In the genomic region with DNA sequence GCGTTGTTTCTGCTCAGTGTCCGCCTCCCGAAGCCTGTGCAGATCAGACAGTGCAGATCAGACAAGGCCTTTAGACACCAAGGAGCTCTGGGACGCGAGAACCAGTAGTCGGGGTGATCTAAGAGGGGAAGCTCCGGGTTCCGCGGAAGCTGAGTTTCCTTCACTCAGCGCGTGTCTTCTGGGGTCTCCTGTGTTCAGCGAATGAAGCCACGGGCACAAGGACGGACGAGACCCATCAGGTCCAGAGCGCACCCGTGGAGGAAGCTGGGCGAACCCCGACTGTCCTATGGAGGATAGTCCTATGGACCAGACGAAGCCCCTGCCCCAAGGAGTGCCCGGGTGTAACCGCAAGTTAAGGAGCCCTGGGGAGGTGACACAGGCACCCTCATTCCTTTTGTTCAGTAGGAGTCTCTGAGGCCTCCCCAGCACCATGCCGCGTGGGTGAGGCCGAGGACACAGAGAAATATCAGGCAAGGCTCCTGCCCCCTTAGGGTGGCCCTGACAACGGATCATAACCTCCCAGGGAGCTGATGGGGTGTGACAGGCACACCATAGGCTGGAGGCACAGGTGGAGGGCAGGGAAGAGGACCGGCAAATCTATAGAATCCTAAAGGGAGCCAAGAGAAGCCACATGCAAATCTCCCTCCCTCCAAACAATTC, we compare ENCODE assay signal across 9 cellular contexts. TPM values are rescaled to one million over a fixed set of nuclear protein-coding genes. Genes with fewer than 3 reads are reported as not detected.
DNase-seq lines count a peak whose midpoint lies in the region; ATAC-seq, FAIRE-seq and TF ChIP-seq lines count a peak whose summit lies in the region.
"Had no signal": no experiment of that assay in that cellular context is flagged by ENCODE, and none has a peak within 500 bp of the region (broad histone marks: within the 10 kb centered on the region; RNA-seq: fewer than 3 reads in every experiment).

No MANE protein-coding gene starts in this region.

- peak; percentile 11 for FAIRE-seq in K562 (lab: Jason Lieb, UNC)

- peaks cover 53% of the 10 kb centered on the region for H3K4me1 Mint-ChIP-seq in stimulated activated naive CD8-positive, alpha-beta T cell treated with anti-CD3 and anti-CD28 coated beads, Interleukin-15, Interleukin-2, amounts not matched to agents 100 ng/mL and 50 ng/mL, for 24 hours (ENCODE audit: low read depth)

- H3K4me3 ChIP-seq in HAP-1 (peak overlapping the region; percentile 88), K562 (peak overlapping the region; percentile 77)

- CTCF ChIA-PET in K562 (lab: Yijun Ruan, JAX; ENCODE audit: low intra/inter-chr PET ratio): no interaction called here

- peaks cover 37% of the 10 kb centered on the region for H4K20me1 ChIP-seq in K562 (replicated peaks; ENCODE audit: control insufficient read depth, insufficient read depth, low read length)

- in situ Hi-C loops in Caki2 (cut with HindIII; ENCODE audit: low pct_unique_long_range_greater_than_20kb, low sequenced_read_pairs): no loop called here
- in situ Hi-C loops in HAP-1 (cut with MboI; ENCODE audit: low sequenced_read_pairs): loop anchor here (10.0 kb wide), 1 partner anchor 80 kb away; no protein-coding TSS in a partner anchor
- in situ Hi-C loops in K562 (cut with MboI): no loop called here

- H3K4me2 ChIP-seq in K562 (ENCODE audit: insufficient read depth, low read length): peak overlapping the region; percentile 94

- H3K36me3 Mint-ChIP-seq in stimulated activated naive CD8-positive, alpha-beta T cell treated with anti-CD3 and anti-CD28 coated beads, Interleukin-15, Interleukin-2, amounts not matched to agents 100 ng/mL and 50 ng/mL, for 24 hours (ENCODE audit: low read depth): peaks cover 40% of the 10 kb centered on the region

- H3K27me3 Mint-ChIP-seq in stimulated activated naive CD8-positive, alpha-beta T cell treated with anti-CD3 and anti-CD28 coated beads, Interleukin-15, Interleukin-2, amounts not matched to agents 100 ng/mL and 50 ng/mL, for 24 hours: no peaks in the 10 kb centered on the region

- peak; percentile 15 for ATAC-seq in K562

- no peak for TF ChIP-seq EP300 in K562 (IDR thresholded peaks at IDR 0.05; ENCODE audit: low read length)

- WGBS in K562 (ENCODE audit: insufficient coverage, low coverage, missing lambda C conversion rate): 3% methylated on average over 26 of the region's 27 CpGs

- H3K9me3 ChIP-seq in HAP-1: no peaks in the 10 kb centered on the region; the same call in 1 of the 2 replicates
- H3K9me3 ChIP-seq in K562 (replicated peaks; ENCODE audit: control insufficient read depth, insufficient read depth, low read depth, low read length): no peaks in the 10 kb centered on the region; the same call in 1 of the 2 replicates

- peak overlapping the region; percentile 97 for H3K27ac ChIP-seq in K562 (ENCODE audit: extremely low read depth, low read depth, low read length)

- POLR2A ChIA-PET in K562 (lab: Yijun Ruan, JAX): interaction anchor here (0.6 to 12.9 kb wide), 21 partner anchors 9 to 296 kb away, joined by 3 to 195 read pairs (median 3); a partner anchor contains a TSS

- peak overlapping the region; percentile 99 for H2AFZ ChIP-seq in K562 (ENCODE audit: low read depth, low read length)

- peak overlapping the region; percentile 100 for H3K4me3 Mint-ChIP-seq in stimulated activated naive CD8-positive, alpha-beta T cell treated with anti-CD3 and anti-CD28 coated beads, Interleukin-15, Interleukin-2, amounts not matched to agents 100 ng/mL and 50 ng/mL, for 24 hours

- BruUV-seq in K562 (replicated peaks; lab: Mats Ljungman, UMichigan): no TSS peak

- DNase-seq in Caki2 (ENCODE audit: low read depth) (peak; percentile 45), HAP-1 (ENCODE audit: low spot score in 2 of 2) (peak; percentile 62 to 70), NOMO-1 treated with dmso at 0.1 percent for 144 hours (lab: John Stamatoyannopoulos, UW; ENCODE audit: unreplicated experiment) (peak; percentile 25), K562 (ENCODE audit: extremely low read depth in 1 of 4, low spot score in 3 of 4) (peak in 2 of 4 experiments; percentile 36 to 72), left kidney (ENCODE audit: low read depth, low spot score) (peak; percentile 48), cortex of kidney (lab: John Stamatoyannopoulos, UW) (no peak), SKM-1 treated with dmso at 0.1 percent for 144 hours (lab: John Stamatoyannopoulos, UW; ENCODE audit: unreplicated experiment) (no peak)

- H3K27me3 ChIP-seq in HAP-1 (ENCODE audit: low read depth) (no peaks in the 10 kb centered on the region), K562 (ENCODE audit: control insufficient read depth in 2 of 2, insufficient read depth in 2 of 2, low read length in 2 of 2) (no peaks in the 10 kb centered on the region)

- peak overlapping the region; percentile 100 for H3K27ac Mint-ChIP-seq in stimulated activated naive CD8-positive, alpha-beta T cell treated with anti-CD3 and anti-CD28 coated beads, Interleukin-15, Interleukin-2, amounts not matched to agents 100 ng/mL and 50 ng/mL, for 24 hours

- H3K9me3 Mint-ChIP-seq in stimulated activated naive CD8-positive, alpha-beta T cell treated with anti-CD3 and anti-CD28 coated beads, Interleukin-15, Interleukin-2, amounts not matched to agents 100 ng/mL and 50 ng/mL, for 24 hours: no peaks in the 10 kb centered on the region

- no peak for TF ChIP-seq RAD21 in K562 (CRISPR knock-in tag; conservative IDR thresholded peaks at IDR 0.05 in 1 of 2, IDR thresholded peaks at IDR 0.05 in 1 of 2)

- peaks cover 29% of the 10 kb centered on the region for H3K4me1 ChIP-seq in HAP-1
- peaks cover 43 to 57% of the 10 kb centered on the region in 2 experiments for H3K4me1 ChIP-seq in K562 (replicated peaks in 1 of 2; ENCODE audit: control insufficient read depth in 2 of 2, insufficient read depth in 2 of 2, low read length in 2 of 2)

- H3K36me3 ChIP-seq in HAP-1 (replicated peaks) (peaks cover 39% of the 10 kb centered on the region), K562 (ENCODE audit: control insufficient read depth, insufficient read depth, low read length) (peaks cover 38% of the 10 kb centered on the region)

- H3K9ac ChIP-seq in K562 (ENCODE audit: insufficient read depth in 1 of 2, low read depth in 2 of 2, low read length in 2 of 2): peak overlapping the region; percentile 94 to 97

- H3K79me2 ChIP-seq in K562 (ENCODE audit: control insufficient read depth, insufficient read depth, low read length): peaks cover 71% of the 10 kb centered on the region

- 0 out of 2 replicates have a peak, but pooled peaks have one; percentile 35 for TF ChIP-seq POLR2A in K562 (conservative IDR thresholded peaks at IDR 0.05)

- H3K9me1 ChIP-seq in K562 (ENCODE audit: control insufficient read depth, insufficient read depth, low read length): peaks cover 12% of the 10 kb centered on the region

- intact Hi-C loops in K562 (cut with micrococcal nuclease): loop anchor here (2.0 to 5.0 kb wide), 3 partner anchors 68 to 168 kb away; no protein-coding TSS in a partner anchor

- no peak for TF ChIP-seq CTCF in K562 (IDR thresholded peaks at IDR 0.05 in 2 of 3, conservative IDR thresholded peaks at IDR 0.05 in 1 of 3; ENCODE audit: insufficient read depth in 2 of 3, low read depth in 1 of 3, low read length in 3 of 3)

RNA-seq across cellular contexts. Expression of a gene that starts 0.6 kb away (rescaled TPM):
- 2.3 and 6.7 TPM in 2 replicates for total RNA-seq in Caki2 (2014; rRNA removed; shearing (Covaris generic); ENCODE audit: low replicate concordance)
- total RNA-seq in K562 (2011; cell fraction: chromatin; rRNA removed; ENCODE audit: low replicate concordance): not detected in 2 replicates
- total RNA-seq in K562 (2011; cell fraction: nucleolus; rRNA removed): 0.53 and 1.5 TPM in 2 replicates
- total RNA-seq in K562 (2011; cell fraction: nucleoplasm; rRNA removed): not detected in 2 replicates
- total RNA-seq in K562 (2014; rRNA removed) (3.6 and 3.7 TPM in 2 replicates), K562 (2014; rRNA removed; fragmentation: Illumina TruSeq; extraction: Trizol) (0.18 TPM in 1 of 2 replicates, not detected in the other), K562 (2015; rRNA removed; fragmentation: Illumina TruSeq; extraction: Trizol) (0.18 and 0.38 TPM in 2 replicates), K562 (2021) (4.3 and 5.1 TPM in 2 replicates)
- polyA plus RNA-seq in K562 (2011; rRNA removed) (0.18 TPM in 1 of 2 replicates, not detected in the other), K562 (2014; fragmentation: Illumina TruSeq; extraction: Trizol) (not detected in 2 replicates), K562 (2014; fragmentation: Nextera tagmentation; extraction: Ambion mirVana) (not detected), K562 (2014; rRNA removed) (1.3 and 2.1 TPM in 2 replicates)
- polyA plus RNA-seq in K562 (2011; cell fraction: cytosol; rRNA removed): 0.21 and 3.5 TPM in 2 replicates
- polyA plus RNA-seq in K562 (2011; cell fraction: nucleus; rRNA removed): 0.67 TPM in 1 of 2 replicates, not detected in the other
- polyA plus RNA-seq in K562 (2012): 1.4 and 1.7 TPM in 2 replicates
- not detected in 2 replicates for polyA minus RNA-seq in K562 (2011; rRNA and poly(A)+ RNA removed)
- polyA minus RNA-seq in K562 (2011; cell fraction: cytosol; rRNA and poly(A)+ RNA removed): not detected in 2 replicates
- polyA minus RNA-seq in K562 (2011; cell fraction: nucleus; rRNA and poly(A)+ RNA removed): 0.40 and 0.89 TPM in 2 replicates

RNA-seq across cellular contexts. Expression of a gene that starts 1.0 kb away (rescaled TPM):
- total RNA-seq in Caki2 (2014; rRNA removed; shearing (Covaris generic); ENCODE audit: low replicate concordance): 281 and 295 TPM in 2 replicates
- total RNA-seq in K562 (2011; cell fraction: chromatin; rRNA removed; ENCODE audit: low replicate concordance): 78.5 and 202 TPM in 2 replicates
- total RNA-seq in K562 (2011; cell fraction: nucleolus; rRNA removed): 202 and 211 TPM in 2 replicates
- 221 and 509 TPM in 2 replicates for total RNA-seq in K562 (2011; cell fraction: nucleoplasm; rRNA removed)
- total RNA-seq in K562 (2014; rRNA removed) (888 and 1,279 TPM in 2 replicates), K562 (2014; rRNA removed; fragmentation: Illumina TruSeq; extraction: Trizol) (387 and 446 TPM in 2 replicates), K562 (2015; rRNA removed; fragmentation: Illumina TruSeq; extraction: Trizol) (1,141 and 1,299 TPM in 2 replicates), K562 (2021) (2,979 and 3,106 TPM in 2 replicates)
- polyA plus RNA-seq in K562 (2011; rRNA removed) (124 and 523 TPM in 2 replicates), K562 (2014; fragmentation: Illumina TruSeq; extraction: Trizol) (1,998 and 2,071 TPM in 2 replicates), K562 (2014; fragmentation: Nextera tagmentation; extraction: Ambion mirVana) (100 to 1,000 TPM; 257 to 287 TPM), K562 (2014; rRNA removed) (622 and 687 TPM in 2 replicates)
- 1,570 and 2,080 TPM in 2 replicates for polyA plus RNA-seq in K562 (2011; cell fraction: cytosol; rRNA removed)
- 332 and 368 TPM in 2 replicates for polyA plus RNA-seq in K562 (2011; cell fraction: nucleus; rRNA removed)
- polyA plus RNA-seq in K562 (2012): 3,306 and 3,436 TPM in 2 replicates
- 188 and 199 TPM in 2 replicates for polyA minus RNA-seq in K562 (2011; rRNA and poly(A)+ RNA removed)
- polyA minus RNA-seq in K562 (2011; cell fraction: cytosol; rRNA and poly(A)+ RNA removed): 1,426 and 2,754 TPM in 2 replicates
- polyA minus RNA-seq in K562 (2011; cell fraction: nucleus; rRNA and poly(A)+ RNA removed): 135 and 241 TPM in 2 replicates

RNA-seq across cellular contexts. Expression of a gene that starts 8.1 kb away (rescaled TPM):
- total RNA-seq in Caki2 (2014; rRNA removed; shearing (Covaris generic); ENCODE audit: low replicate concordance): not detected in 2 replicates
- total RNA-seq in K562 (2011; cell fraction: chromatin; rRNA removed; ENCODE audit: low replicate concordance): not detected in 2 replicates
- not detected in 2 replicates for total RNA-seq in K562 (2011; cell fraction: nucleolus; rRNA removed)
- total RNA-seq in K562 (2011; cell fraction: nucleoplasm; rRNA removed): not detected in 2 replicates
- total RNA-seq in K562 (2014; rRNA removed): not detected in 2 replicates
- not detected in 2 replicates for total RNA-seq in K562 (2014; rRNA removed; fragmentation: Illumina TruSeq; extraction: Trizol)
- total RNA-seq in K562 (2015; rRNA removed; fragmentation: Illumina TruSeq; extraction: Trizol): not detected in 2 replicates
- total RNA-seq in K562 (2021): not detected in 2 replicates
- not detected in 2 replicates for polyA plus RNA-seq in K562 (2011; rRNA removed)
- not detected in 2 replicates for polyA plus RNA-seq in K562 (2011; cell fraction: cytosol; rRNA removed)
- polyA plus RNA-seq in K562 (2011; cell fraction: nucleus; rRNA removed): 0.37 TPM in 1 of 2 replicates, not detected in the other
- polyA plus RNA-seq in K562 (2012): not detected in 2 replicates
- polyA plus RNA-seq in K562 (2014; fragmentation: Illumina TruSeq; extraction: Trizol): not detected in 2 replicates
- polyA plus RNA-seq in K562 (2014; fragmentation: Nextera tagmentation; extraction: Ambion mirVana): not detected
- not detected in 2 replicates for polyA plus RNA-seq in K562 (2014; rRNA removed)
- not detected in 2 replicates for polyA minus RNA-seq in K562 (2011; rRNA and poly(A)+ RNA removed)
- polyA minus RNA-seq in K562 (2011; cell fraction: cytosol; rRNA and poly(A)+ RNA removed): not detected in 2 replicates
- not detected in 2 replicates for polyA minus RNA-seq in K562 (2011; cell fraction: nucleus; rRNA and poly(A)+ RNA removed)
- total RNA-seq: NCI-H460 had no signal

RNA-seq across cellular contexts. Expression of a gene that starts 14.4 kb away (rescaled TPM):
- not detected in 2 replicates for total RNA-seq in Caki2 (2014; rRNA removed; shearing (Covaris generic); ENCODE audit: low replicate concordance)
- total RNA-seq in K562 (2011; cell fraction: chromatin; rRNA removed; ENCODE audit: low replicate concordance): 0.28 and 0.97 TPM in 2 replicates
- total RNA-seq in K562 (2011; cell fraction: nucleolus; rRNA removed): 1.0 TPM in 1 of 2 replicates, not detected in the other
- total RNA-seq in K562 (2011; cell fraction: nucleoplasm; rRNA removed): 0.53 and 0.81 TPM in 2 replicates
- total RNA-seq in K562 (2014; rRNA removed) (not detected in 2 replicates), K562 (2014; rRNA removed; fragmentation: Illumina TruSeq; extraction: Trizol) (not detected in 2 replicates), K562 (2015; rRNA removed; fragmentation: Illumina TruSeq; extraction: Trizol) (not detected in 2 replicates), K562 (2021) (not detected in 2 replicates)
- polyA plus RNA-seq in K562 (2011; rRNA removed) (0.19 and 0.42 TPM in 2 replicates), K562 (2014; fragmentation: Illumina TruSeq; extraction: Trizol) (0.06 TPM in 1 of 2 replicates, not detected in the other), K562 (2014; fragmentation: Nextera tagmentation; extraction: Ambion mirVana) (not detected), K562 (2014; rRNA removed) (0.04 TPM in 1 of 2 replicates, not detected in the other)
- 0.12 and 1.5 TPM in 2 replicates for polyA plus RNA-seq in K562 (2011; cell fraction: cytosol; rRNA removed)
- polyA plus RNA-seq in K562 (2011; cell fraction: nucleus; rRNA removed): 1.2 and 3.6 TPM in 2 replicates
- 0.10 and 0.19 TPM in 2 replicates for polyA plus RNA-seq in K562 (2012)
- polyA minus RNA-seq in K562 (2011; rRNA and poly(A)+ RNA removed): 0.11 TPM in 1 of 2 replicates, not detected in the other
- polyA minus RNA-seq in K562 (2011; cell fraction: cytosol; rRNA and poly(A)+ RNA removed): 0.86 TPM in 1 of 2 replicates, not detected in the other
- polyA minus RNA-seq in K562 (2011; cell fraction: nucleus; rRNA and poly(A)+ RNA removed): 0.40 TPM in 1 of 2 replicates, not detected in the other

RNA-seq across cellular contexts. Expression of a gene that starts 21.6 kb away (rescaled TPM):
- total RNA-seq in Caki2 (2014; rRNA removed; shearing (Covaris generic); ENCODE audit: low replicate concordance): not detected in 2 replicates
- not detected in 2 replicates for total RNA-seq in K562 (2011; cell fraction: chromatin; rRNA removed; ENCODE audit: low replicate concordance)
- not detected in 2 replicates for total RNA-seq in K562 (2011; cell fraction: nucleolus; rRNA removed)
- total RNA-seq in K562 (2011; cell fraction: nucleoplasm; rRNA removed): not detected in 2 replicates
- total RNA-seq in K562 (2014; rRNA removed) (not detected in 2 replicates), K562 (2014; rRNA removed; fragmentation: Illumina TruSeq; extraction: Trizol) (not detected in 2 replicates), K562 (2015; rRNA removed; fragmentation: Illumina TruSeq; extraction: Trizol) (not detected in 2 replicates), K562 (2021) (not detected in 2 replicates)
- polyA plus RNA-seq in K562 (2011; rRNA removed) (not detected in 2 replicates), K562 (2014; fragmentation: Illumina TruSeq; extraction: Trizol) (not detected in 2 replicates), K562 (2014; fragmentation: Nextera tagmentation; extraction: Ambion mirVana) (not detected), K562 (2014; rRNA removed) (not detected in 2 replicates)
- not detected in 2 replicates for polyA plus RNA-seq in K562 (2011; cell fraction: cytosol; rRNA removed)
- 0.04 TPM in 1 of 2 replicates, not detected in the other for polyA plus RNA-seq in K562 (2011; cell fraction: nucleus; rRNA removed)
- not detected in 2 replicates for polyA plus RNA-seq in K562 (2012)
- polyA minus RNA-seq in K562 (2011; rRNA and poly(A)+ RNA removed): not detected in 2 replicates
- polyA minus RNA-seq in K562 (2011; cell fraction: cytosol; rRNA and poly(A)+ RNA removed): not detected in 2 replicates
- polyA minus RNA-seq in K562 (2011; cell fraction: nucleus; rRNA and poly(A)+ RNA removed): not detected in 2 replicates
- total RNA-seq: NCI-H460 had no signal

Comparison
In these comparisons a context has a peak if more than half of its experiments do, and no peak if none do; other contexts are left out.
1. DNase-seq: peak in Caki2 (single experiment), HAP-1 (2 of 2), NOMO-1 treated with dmso at 0.1 percent for 144 hours (single experiment) and left kidney (single experiment); none in cortex of kidney (single experiment) and SKM-1 treated with dmso at 0.1 percent for 144 hours (single experiment).